9 cellular contexts compared by ENCODE assay signal in the genomic region with DNA sequence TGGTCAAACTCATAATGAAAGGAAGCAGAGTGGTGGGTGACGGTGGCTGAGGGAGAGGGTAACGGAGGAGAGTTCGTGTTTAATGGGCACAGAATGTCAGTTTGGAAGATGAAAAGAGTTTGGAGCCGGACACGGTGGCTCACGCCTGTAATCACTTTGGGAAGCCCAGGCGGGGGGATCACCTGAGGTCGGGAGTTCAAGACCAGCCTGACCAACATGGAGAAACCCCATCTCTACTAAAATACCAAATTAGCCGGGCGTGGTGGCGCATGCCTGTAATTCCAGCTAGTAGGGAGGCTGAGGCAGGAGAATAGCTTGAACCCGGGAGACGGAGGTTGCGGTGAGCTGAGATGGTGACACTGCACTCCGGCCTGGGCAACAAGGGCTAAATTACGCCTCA. TPM values are rescaled to one million over a fixed set of nuclear protein-coding genes. Genes with fewer than 3 reads are reported as not detected.
A peak's percentile ranks its signal among the peaks of the same experiment; 100 is the strongest.
DNase-seq lines count a peak whose midpoint lies in the region; ATAC-seq, FAIRE-seq and TF ChIP-seq lines count a peak whose summit lies in the region.
"Had no signal": no experiment of that assay in that cellular context is flagged by ENCODE, and none has a peak within 500 bp of the region (broad histone marks: within the 10 kb centered on the region; RNA-seq: fewer than 3 reads in every experiment).

No MANE protein-coding gene starts in this region.

- DNase-seq in HepG2 (ENCODE audit: low spot score) (no peak), right lobe of liver (no peak), upper lobe of left lung (no peak), SHP77 treated with DMSO at 0.1 percent for 48 hours (lab: John Stamatoyannopoulos, UW) (no peak), NCI-H187 (lab: John Stamatoyannopoulos, UW) (no peak)
- peak; percentile 12 to 34 for DNase-seq in activated T-cell treated with anti-CD3 and anti-CD28 coated beads, Interleukin-2, amount 50 U/mL, for 72 hours

- peak overlapping the region; percentile 85 to 92 for H3K4me3 Mint-ChIP-seq in activated T-cell treated with anti-CD3 and anti-CD28 coated beads, Interleukin-2, amount 50 U/mL, for 72 hours

- H2AFZ ChIP-seq in HepG2 (ENCODE audit: low read length), result no peak overlapping the region

- no peaks in the 10 kb centered on the region for H4K20me1 ChIP-seq in HepG2 (ENCODE audit: insufficient read depth, low read length)

- ATAC-seq in HepG2 (no peak), right lobe of liver (no peak), upper lobe of left lung (ENCODE audit: low FRiP score in 2 of 2) (no peak), GM19455 (IDR thresholded peaks at IDR 0.05; ENCODE audit: unreplicated experiment) (no peak)
- ATAC-seq in activated T-cell treated with anti-CD3 and anti-CD28 coated beads, Interleukin-2, amount 50 U/mL, for 72 hours (replicated peaks in 1 of 2), result peak in 1 of 2 donors; percentile 16

- H3K27ac ChIP-seq in HepG2 (ENCODE audit: extremely low read length, insufficient read depth, low read length), result no peak overlapping the region
- no peak overlapping the region for H3K27ac ChIP-seq in right lobe of liver
- H3K27ac ChIP-seq in iPS-18a (ENCODE audit: low read length), result no peak overlapping the region
- no peak overlapping the region for H3K27ac ChIP-seq in upper lobe of left lung

- H3K4me1 ChIP-seq in HepG2 (ENCODE audit: insufficient read depth, low read length) (peaks cover 18% of the 10 kb centered on the region; the same call in 1 of the 2 replicates), right lobe of liver (peaks cover 0 to 7% (median 0%) of the 10 kb centered on the region in 4 donors), iPS-18a (ENCODE audit: control insufficient read depth, low read depth, low read length) (peaks cover 17% of the 10 kb centered on the region), upper lobe of left lung (peaks cover 9 to 18% (median 15%) of the 10 kb centered on the region in 4 donors)

- H3K4me1 Mint-ChIP-seq in activated T-cell treated with anti-CD3 and anti-CD28 coated beads, Interleukin-2, amount 50 U/mL, for 72 hours (ENCODE audit: low read depth), result peaks cover 66% of the 10 kb centered on the region

- peaks cover 30 to 59% of the 10 kb centered on the region in 2 donors for H3K36me3 Mint-ChIP-seq in activated T-cell treated with anti-CD3 and anti-CD28 coated beads, Interleukin-2, amount 50 U/mL, for 72 hours (ENCODE audit: insufficient read depth in 2 of 2)

- H3K9me3 ChIP-seq in HepG2 (ENCODE audit: low read length), result no peaks in the 10 kb centered on the region
- no peaks in the 10 kb centered on the region for H3K9me3 ChIP-seq in right lobe of liver
- H3K9me3 ChIP-seq in iPS-18a (ENCODE audit: control insufficient read depth, low read depth, low read length), result no peaks in the 10 kb centered on the region
- no peaks in the 10 kb centered on the region for H3K9me3 ChIP-seq in upper lobe of left lung

- in situ Hi-C loops in HepG2 (cut with HindIII; ENCODE audit: extremely low pct_ligation_motif_present, low pct_unique_long_range_greater_than_20kb), result no loop called here

- peak overlapping the region; percentile 67 for H3K4me2 ChIP-seq in HepG2 (ENCODE audit: low read depth, low read length)

- BruUV-seq in HepG2 (replicated peaks; lab: Mats Ljungman, UMichigan), result no TSS peak

- H3K36me3 ChIP-seq in HepG2 (replicated peaks in 1 of 2; ENCODE audit: control insufficient read depth in 1 of 2, insufficient read depth in 2 of 2, low read length in 2 of 2) (no peaks in the 10 kb centered on the region), right lobe of liver (no peaks in the 10 kb centered on the region), iPS-18a (ENCODE audit: control insufficient read depth, low read depth, low read length) (peaks cover 37% of the 10 kb centered on the region), upper lobe of left lung (peaks cover 0 to 20% (median 2%) of the 10 kb centered on the region in 4 donors)

- TF ChIP-seq EP300 in HepG2 (IDR thresholded peaks at IDR 0.05; ENCODE audit: low read depth in 2 of 2, low read length in 2 of 2), result no peak
- TF ChIP-seq EP300 in HepG2 (CRISPR knock-in tag; IDR thresholded peaks at IDR 0.05; ENCODE audit: borderline replicate concordance), result no peak
- TF ChIP-seq EP300 in upper lobe of left lung (IDR thresholded peaks at IDR 0.05), result no peak

- H3K27me3 ChIP-seq in HepG2 (ENCODE audit: control insufficient read depth in 1 of 2, insufficient read depth in 2 of 2, low read length in 2 of 2) (no peaks in the 10 kb centered on the region), right lobe of liver (no peaks in the 10 kb centered on the region), iPS-18a (ENCODE audit: control insufficient read depth, insufficient read depth, low read length) (no peaks in the 10 kb centered on the region), upper lobe of left lung (no peaks in the 10 kb centered on the region)

- peak overlapping the region; percentile 45 for H3K27ac Mint-ChIP-seq in activated T-cell treated with anti-CD3 and anti-CD28 coated beads, Interleukin-2, amount 50 U/mL, for 72 hours

- intact Hi-C loops in HepG2 (cut with micrococcal nuclease; ENCODE audit: unreplicated experiment), result no loop called here
- intact Hi-C loops in right lobe of liver (cut with DNase I), result no loop called here

- FAIRE-seq in HepG2 (lab: Jason Lieb, UNC), result no peak

- H3K4me3 ChIP-seq in HepG2 (replicated peaks in 1 of 3; ENCODE audit: insufficient read depth in 1 of 3, low read depth in 2 of 3, low read length in 3 of 3) (peak overlapping the region in 2 of 3 experiments; percentile 55 to 69; a peak in 3 of 6 replicates), right lobe of liver (no peak overlapping the region), iPS-18a (ENCODE audit: low read length) (peak overlapping the region; percentile 77), upper lobe of left lung (peak overlapping the region in 3 of 4 donors; percentile 61 to 84 (median 63))

- H3K79me2 ChIP-seq in HepG2 (ENCODE audit: insufficient read depth, low read length), result peaks cover 3% of the 10 kb centered on the region

- no peak for TF ChIP-seq CTCF in HepG2 (CRISPR knock-in tag; IDR thresholded peaks at IDR 0.05)
- TF ChIP-seq CTCF in right lobe of liver (IDR thresholded peaks at IDR 0.05), result no peak
- no peak for TF ChIP-seq CTCF in upper lobe of left lung (IDR thresholded peaks at IDR 0.05)

- H3K9ac ChIP-seq in HepG2 (ENCODE audit: insufficient read depth, low read depth, low read length), result no peak overlapping the region
- peak overlapping the region; percentile 95 for H3K9ac ChIP-seq in iPS-18a (ENCODE audit: low read length)

- WGBS in HepG2 (ENCODE audit: low lambda C conversion rate), result 83% methylated on average over 16 of the region's 16 CpGs
- WGBS in right lobe of liver (ENCODE audit: insufficient coverage, low coverage, low lambda C conversion rate, missing lambda C conversion rate), result 80% methylated on average over 4 of the region's 16 CpGs
- 81 to 82% methylated on average over 16 of the region's 16 CpGs for WGBS in upper lobe of left lung, 2 donors

- no peaks in the 10 kb centered on the region for H3K9me3 Mint-ChIP-seq in activated T-cell treated with anti-CD3 and anti-CD28 coated beads, Interleukin-2, amount 50 U/mL, for 72 hours

- no peak for TF ChIP-seq RAD21 in HepG2 (CRISPR knock-in tag; IDR thresholded peaks at IDR 0.05)

- TF ChIP-seq POLR2A in HepG2 (IDR thresholded peaks at IDR 0.05; ENCODE audit: insufficient read depth in 1 of 2, low read depth in 2 of 2, low read length in 2 of 2) (no peak), right lobe of liver (IDR thresholded peaks at IDR 0.05) (no peak), upper lobe of left lung (IDR thresholded peaks at IDR 0.05) (no peak)

- CTCF ChIA-PET in HepG2 (lab: Yijun Ruan, JAX; ENCODE audit: low intra/inter-chr PET ratio, low total read pairs), result no interaction called here

- POLR2A ChIA-PET in HepG2 (lab: Yijun Ruan, JAX), result no interaction called here

- H3K27me3 Mint-ChIP-seq in activated T-cell treated with anti-CD3 and anti-CD28 coated beads, Interleukin-2, amount 50 U/mL, for 72 hours (ENCODE audit: low read depth), result no peaks in the 10 kb centered on the region

RNA-seq across cellular contexts. Expression of gene MCM6, which starts 1.3 kb away (rescaled TPM):
- total RNA-seq in HepG2 (2016; rRNA removed; fragmentation: Illumina TruSeq; extraction: Trizol), result 18.7 and 48.5 TPM in 2 replicates
- 2.9 and 3.3 TPM in 2 replicates for total RNA-seq in HepG2 (2016; cell fraction: cytosol; rRNA removed; fragmentation: Illumina TruSeq; extraction: Trizol; ENCODE audit: low read depth)
- 19.6 and 52.2 TPM in 2 replicates for total RNA-seq in HepG2 (2016; cell fraction: insoluble cytoplasmic fraction; rRNA removed; fragmentation: Illumina TruSeq; extraction: Trizol)
- 5.7 and 6.2 TPM in 2 replicates for total RNA-seq in HepG2 (2016; cell fraction: membrane; rRNA removed; fragmentation: Illumina TruSeq; extraction: Trizol)
- 18.5 and 20.1 TPM in 2 replicates for total RNA-seq in HepG2 (2016; cell fraction: nucleus; rRNA removed; fragmentation: Illumina TruSeq; extraction: Trizol)
- polyA plus RNA-seq in HepG2 (2011; rRNA removed), result 6.1 and 9.7 TPM in 2 replicates
- 6.6 TPM in 2 replicates for polyA plus RNA-seq in HepG2 (2011; cell fraction: cytosol; rRNA removed)
- polyA plus RNA-seq in HepG2 (2011; cell fraction: nucleus; rRNA removed), result 2.8 and 3.3 TPM in 2 replicates
- polyA plus RNA-seq in HepG2 (2012), result 8.0 and 12.3 TPM in 2 replicates
- polyA plus RNA-seq in HepG2 (2016; cell fraction: cytosol; fragmentation: Illumina TruSeq; extraction: Trizol; ENCODE audit: low read depth), result 1.3 and 1.7 TPM in 2 replicates
- 48.5 and 50.3 TPM in 2 replicates for polyA plus RNA-seq in HepG2 (2016; cell fraction: insoluble cytoplasmic fraction; fragmentation: Illumina TruSeq; extraction: Trizol; ENCODE audit: low read depth)
- 2.9 and 3.0 TPM in 2 replicates for polyA plus RNA-seq in HepG2 (2016; cell fraction: membrane; fragmentation: Illumina TruSeq; extraction: Trizol; ENCODE audit: low read depth)
- 22.1 and 25.3 TPM in 2 replicates for polyA plus RNA-seq in HepG2 (2016; cell fraction: nucleus; fragmentation: Illumina TruSeq; extraction: Trizol; ENCODE audit: insufficient read depth, low read depth)
- 10.7 and 78.5 TPM in 2 replicates for polyA minus RNA-seq in HepG2 (2011; rRNA and poly(A)+ RNA removed; ENCODE audit: low replicate concordance)
- 9.1 and 11.2 TPM in 2 replicates for polyA minus RNA-seq in HepG2 (2011; cell fraction: cytosol; rRNA and poly(A)+ RNA removed)
- polyA minus RNA-seq in HepG2 (2011; cell fraction: nucleus; rRNA and poly(A)+ RNA removed), result 8.8 and 9.1 TPM in 2 replicates
- 10 to 100 TPM in 2 of 6 experiments, 1 to 10 TPM in 4; 1.5 to 13.2 (median 4.7) TPM for total RNA-seq in right lobe of liver
- total RNA-seq in activated T-cell treated with anti-CD3 and anti-CD28 coated beads, Interleukin-2, amount 50 U/mL, for 72 hours, result 100 to 1,000 TPM; 237 to 257 TPM
- total RNA-seq in upper lobe of left lung, result 10 to 100 TPM in 1 of 6 donors, 1 to 10 TPM in 5; 4.2 to 10.5 (median 7.6) TPM

RNA-seq across cellular contexts. Expression of gene LCT, which starts 38.0 kb away (rescaled TPM):
- total RNA-seq in HepG2 (2016; rRNA removed; fragmentation: Illumina TruSeq; extraction: Trizol) (not detected in 2 replicates), right lobe of liver (under 1 TPM in 1 of 6 experiments, not detected in 5; 0.12 TPM), upper lobe of left lung (under 1 TPM in 2 of 6 donors, not detected in 4; 0.03 to 0.20 TPM)
- not detected in 2 replicates for total RNA-seq in HepG2 (2016; cell fraction: cytosol; rRNA removed; fragmentation: Illumina TruSeq; extraction: Trizol; ENCODE audit: low read depth)
- total RNA-seq in HepG2 (2016; cell fraction: insoluble cytoplasmic fraction; rRNA removed; fragmentation: Illumina TruSeq; extraction: Trizol), result not detected in 2 replicates
- not detected in 2 replicates for total RNA-seq in HepG2 (2016; cell fraction: membrane; rRNA removed; fragmentation: Illumina TruSeq; extraction: Trizol)
- not detected in 2 replicates for total RNA-seq in HepG2 (2016; cell fraction: nucleus; rRNA removed; fragmentation: Illumina TruSeq; extraction: Trizol)
- polyA plus RNA-seq in HepG2 (2011; rRNA removed), result not detected in 2 replicates
- polyA plus RNA-seq in HepG2 (2011; cell fraction: cytosol; rRNA removed), result not detected in 2 replicates
- polyA plus RNA-seq in HepG2 (2011; cell fraction: nucleus; rRNA removed), result not detected in 2 replicates
- polyA plus RNA-seq in HepG2 (2012), result not detected in 2 replicates
- not detected in 2 replicates for polyA plus RNA-seq in HepG2 (2016; cell fraction: cytosol; fragmentation: Illumina TruSeq; extraction: Trizol; ENCODE audit: low read depth)
- not detected in 2 replicates for polyA plus RNA-seq in HepG2 (2016; cell fraction: insoluble cytoplasmic fraction; fragmentation: Illumina TruSeq; extraction: Trizol; ENCODE audit: low read depth)
- not detected in 2 replicates for polyA plus RNA-seq in HepG2 (2016; cell fraction: membrane; fragmentation: Illumina TruSeq; extraction: Trizol; ENCODE audit: low read depth)
- not detected in 2 replicates for polyA plus RNA-seq in HepG2 (2016; cell fraction: nucleus; fragmentation: Illumina TruSeq; extraction: Trizol; ENCODE audit: insufficient read depth, low read depth)
- 0.08 and 0.12 TPM in 2 replicates for polyA minus RNA-seq in HepG2 (2011; rRNA and poly(A)+ RNA removed; ENCODE audit: low replicate concordance)
- not detected in 2 replicates for polyA minus RNA-seq in HepG2 (2011; cell fraction: cytosol; rRNA and poly(A)+ RNA removed)
- 0.12 TPM in 1 of 2 replicates, not detected in the other for polyA minus RNA-seq in HepG2 (2011; cell fraction: nucleus; rRNA and poly(A)+ RNA removed)
- total RNA-seq in activated T-cell treated with anti-CD3 and anti-CD28 coated beads, Interleukin-2, amount 50 U/mL, for 72 hours, result under 1 TPM; 0.19 to 0.29 TPM
- total RNA-seq: subcutaneous adipose tissue had no signal

Comparison
In these comparisons a context has a peak if more than half of its experiments do, and no peak if none do; other contexts are left out.
1. H3K4me3 ChIP-seq: peak in HepG2 (2 of 3), iPS-18a (single experiment) and upper lobe of left lung (3 of 4); none in right lobe of liver (0 of 3).
2. DNase-seq: peak in activated T-cell treated with anti-CD3 and anti-CD28 coated beads, Interleukin-2, amount 50 U/mL, for 72 hours (2 of 2); none in HepG2 (single experiment), right lobe of liver (0 of 3), upper lobe of left lung (0 of 2), SHP77 treated with DMSO at 0.1 percent for 48 hours (single experiment) and NCI-H187 (0 of 2).
3. RNA of gene MCM6, which starts 1.3 kb away (total RNA-seq): 237 to 257 TPM in activated T-cell treated with anti-CD3 and anti-CD28 coated beads, Interleukin-2, amount 50 U/mL, for 72 hours; 2.9 to 52.2 TPM in HepG2, 4.2 to 10.5 TPM in upper lobe of left lung and 1.5 to 13.2 TPM in right lobe of liver; every median in the first group is over 4 times any median in the second.